6 cellular contexts compared by ENCODE assay signal in genomic region chr7:22338411-22338810, GRCh38.
"Had no signal": no experiment of that assay in that cellular context is flagged by ENCODE, and none has a peak within 500 bp of the region (broad histone marks: within the 10 kb centered on the region; RNA-seq: fewer than 3 reads in every experiment).

No MANE protein-coding gene starts in this region.

- H3K4me3 ChIP-seq: K562 had no signal

- DNase-seq: GOT3, H7, HCEC 1CT, IMR-90, KG1 had no signal

- ATAC-seq: K562 had no signal
